Comparison of ENCODE assay signal across 8 cellular contexts in genomic region chr6:154157082-154157481, GRCh38.
A peak's percentile ranks its signal among the peaks of the same experiment; 100 is the strongest.
DNase-seq lines count a peak whose midpoint lies in the region; ATAC-seq and TF ChIP-seq lines count a peak whose summit lies in the region.

No MANE protein-coding gene starts in this region.

- peak overlapping the region in 10 of 11 experiments; percentile 10 to 65 (median 56); a peak in 16 of 22 replicates for H3K9ac ChIP-seq in BLaER1 treated with 17β-estradiol and CSF1 and Interleukin-3, amounts not matched to agents 10 nM and 100 nM

- H3K9me3 ChIP-seq in BLaER1 treated with 17β-estradiol and CSF1 and Interleukin-3, amounts not matched to agents 10 nM and 100 nM (replicated peaks in 1 of 11) = peaks cover 0 to 31% (median 13%) of the 10 kb centered on the region in 11 experiments; a peak in 12 of 22 replicates
- no peaks in the 10 kb centered on the region for H3K9me3 ChIP-seq in tibial nerve

- peak overlapping the region; percentile 52 to 89 (median 71) for H3K4me2 ChIP-seq in BLaER1 treated with 17β-estradiol and CSF1 and Interleukin-3, amounts not matched to agents 10 nM and 100 nM

- no peak for TF ChIP-seq EP300 in tibial nerve (IDR thresholded peaks at IDR 0.05)

- peaks cover 29 to 75% (median 62%) of the 10 kb centered on the region in 10 experiments for H3K4me1 ChIP-seq in BLaER1 treated with 17β-estradiol and CSF1 and Interleukin-3, amounts not matched to agents 10 nM and 100 nM
- H3K4me1 ChIP-seq in tibial nerve = peaks cover 0 to 34% (median 13%) of the 10 kb centered on the region in 4 donors

- H3K36me3 Mint-ChIP-seq in effector memory CD8-positive, alpha-beta T cell (ENCODE audit: insufficient read depth) = peaks cover 9% of the 10 kb centered on the region
- no peaks in the 10 kb centered on the region for H3K36me3 Mint-ChIP-seq in osteocyte (ENCODE audit: unreplicated experiment)

- H3K4me1 Mint-ChIP-seq in effector memory CD8-positive, alpha-beta T cell (ENCODE audit: low read depth in 2 of 2) = peaks cover 31 to 46% of the 10 kb centered on the region in 2 donors
- H3K4me1 Mint-ChIP-seq in osteocyte (ENCODE audit: unreplicated experiment) = peaks cover 4% of the 10 kb centered on the region

- peaks cover 0 to 64% (median 34%) of the 10 kb centered on the region in 11 experiments; a peak in 17 of 22 replicates for H3K36me3 ChIP-seq in BLaER1 treated with 17β-estradiol and CSF1 and Interleukin-3, amounts not matched to agents 10 nM and 100 nM
- no peaks in the 10 kb centered on the region for H3K36me3 ChIP-seq in tibial nerve

- no peaks in the 10 kb centered on the region for H3K27me3 Mint-ChIP-seq in effector memory CD8-positive, alpha-beta T cell
- H3K27me3 Mint-ChIP-seq in osteocyte (ENCODE audit: unreplicated experiment) = peaks cover 2% of the 10 kb centered on the region

- no peaks in the 10 kb centered on the region for H3K27me3 ChIP-seq in BLaER1 treated with 17β-estradiol and CSF1 and Interleukin-3, amounts not matched to agents 10 nM and 100 nM
- no peaks in the 10 kb centered on the region for H3K27me3 ChIP-seq in tibial nerve

- 56 to 70% methylated on average over 4 of the region's 4 CpGs for WGBS in tibial nerve, 2 donors

- no peaks in the 10 kb centered on the region for H3K9me3 Mint-ChIP-seq in effector memory CD8-positive, alpha-beta T cell
- no peaks in the 10 kb centered on the region for H3K9me3 Mint-ChIP-seq in osteocyte (ENCODE audit: unreplicated experiment)

- peak overlapping the region; percentile 74 to 83 for H3K4me3 Mint-ChIP-seq in effector memory CD8-positive, alpha-beta T cell
- no peak overlapping the region for H3K4me3 Mint-ChIP-seq in osteocyte (ENCODE audit: unreplicated experiment)

- peak overlapping the region; percentile 94 to 96 for H3K27ac Mint-ChIP-seq in effector memory CD8-positive, alpha-beta T cell
- no peak overlapping the region for H3K27ac Mint-ChIP-seq in osteocyte (ENCODE audit: unreplicated experiment)

- peak overlapping the region; percentile 1 to 73 (median 62); a peak in 20 of 22 replicates for H3K27ac ChIP-seq in BLaER1 treated with 17β-estradiol and CSF1 and Interleukin-3, amounts not matched to agents 10 nM and 100 nM
- peak overlapping the region in 1 of 4 donors; percentile 46 for H3K27ac ChIP-seq in tibial nerve

- peak overlapping the region in 3 of 10 experiments; percentile 8 to 15 (median 11); a peak in 3 of 20 replicates for H3K4me3 ChIP-seq in BLaER1 treated with 17β-estradiol and CSF1 and Interleukin-3, amounts not matched to agents 10 nM and 100 nM
- H3K4me3 ChIP-seq in tibial nerve = peak overlapping the region in 2 of 4 donors; percentile 13 to 14

- H4K20me1 ChIP-seq in BLaER1 treated with 17β-estradiol and CSF1 and Interleukin-3, amounts not matched to agents 10 nM and 100 nM = 0 out of 22 replicates have a peak, but pooled peaks cover 0 to 6% (median 0%) of the 10 kb centered on the region in 11 experiments

- TF ChIP-seq CTCF in osteocyte (IDR thresholded peaks at IDR 0.05) = no peak
- TF ChIP-seq CTCF in tibial nerve (IDR thresholded peaks at IDR 0.05) = no peak

- peak in 1 of 3 experiments; percentile 6 for DNase-seq in effector memory CD8-positive, alpha-beta T cell
- DNase-seq in osteocyte (ENCODE audit: extremely low spot score, unreplicated experiment) (no peak), DMS53 (lab: John Stamatoyannopoulos, UW) (no peak), tibial nerve (ENCODE audit: low spot score in 2 of 2) (no peak), NCI-H1105 (lab: John Stamatoyannopoulos, UW) (no peak)

- TF ChIP-seq POLR2A in tibial nerve (IDR thresholded peaks at IDR 0.05) = no peak

- peak; percentile 39 for ATAC-seq in GM19328 (IDR thresholded peaks at IDR 0.05; ENCODE audit: unreplicated experiment)
- ATAC-seq in HG03378 (IDR thresholded peaks at IDR 0.05; ENCODE audit: unreplicated experiment) = peak; percentile 55
- ATAC-seq in effector memory CD8-positive, alpha-beta T cell (replicated peaks) = peak; percentile 34
